ENCODE assay signal across 8 cellular contexts in the genomic region with DNA sequence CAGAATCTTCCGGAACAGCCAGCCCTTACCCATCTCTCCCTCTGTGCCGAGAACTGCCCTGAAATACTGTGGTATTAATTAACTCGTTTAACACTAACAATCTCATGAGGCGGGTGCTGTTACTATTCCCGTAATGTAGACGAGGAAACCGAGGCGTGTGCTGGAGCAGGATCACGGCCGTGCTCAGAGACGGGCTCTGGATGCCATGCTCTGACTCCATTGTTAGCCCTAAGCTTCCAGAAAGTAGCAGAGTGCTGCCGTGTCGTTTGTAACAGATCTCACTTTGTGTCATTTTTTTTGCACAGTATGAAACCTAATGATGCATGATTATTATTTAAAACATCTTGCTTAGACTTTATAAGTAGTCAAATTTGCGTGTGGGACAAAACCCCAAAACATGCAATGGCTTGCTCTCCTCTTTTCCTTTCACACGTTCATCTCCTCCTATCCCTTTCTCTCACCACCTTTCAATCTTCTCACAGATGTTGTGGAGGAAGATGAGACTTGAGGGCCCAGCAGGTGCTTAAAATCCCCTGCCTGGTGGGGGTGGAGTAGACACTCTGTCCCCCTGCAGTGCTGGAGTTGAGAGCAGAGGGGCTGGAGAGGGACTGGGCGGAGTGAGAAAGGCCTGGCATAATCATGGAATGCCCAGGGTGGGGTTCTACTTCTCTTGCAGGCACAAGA. TPM values are rescaled to one million over a fixed set of nuclear protein-coding genes. Genes with fewer than 3 reads are reported as not detected.
A peak's percentile ranks its signal among the peaks of the same experiment; 100 is the strongest.
DNase-seq lines count a peak whose midpoint lies in the region; ATAC-seq, FAIRE-seq and TF ChIP-seq lines count a peak whose summit lies in the region.

No MANE protein-coding gene starts in this region.

- peak overlapping the region; percentile 92 for H3K4me3 ChIP-seq in CD4-positive, CD25-positive, alpha-beta regulatory T cell (ENCODE audit: low read depth, low read length)
- H3K4me3 ChIP-seq in breast epithelium, result peak overlapping the region; percentile 47 to 92 (median 84)
- peak overlapping the region; percentile 56 for H3K4me3 ChIP-seq in lower leg skin (ENCODE audit: low read depth, poor library complexity, severe bottlenecking)
- peak overlapping the region; percentile 78 for H3K4me3 ChIP-seq in urinary bladder (ENCODE audit: low read depth, low read length)

- TF ChIP-seq POLR2A in breast epithelium (IDR thresholded peaks at IDR 0.05), result no peak
- no peak for TF ChIP-seq POLR2A in lower leg skin (IDR thresholded peaks at IDR 0.05)

- peaks cover 23% of the 10 kb centered on the region for H3K36me3 ChIP-seq in CD4-positive, CD25-positive, alpha-beta regulatory T cell (ENCODE audit: control insufficient read depth, insufficient read depth, low read length)
- H3K36me3 ChIP-seq in breast epithelium (no peaks in the 10 kb centered on the region), urinary bladder (ENCODE audit: insufficient read depth) (no peaks in the 10 kb centered on the region)

- H3K27ac Mint-ChIP-seq in CD4-positive, CD25-positive, alpha-beta regulatory T cell, result peak overlapping the region; percentile 96 to 99 (median 99)

- peak overlapping the region; percentile 80 for H3K27ac ChIP-seq in CD4-positive, CD25-positive, alpha-beta regulatory T cell (ENCODE audit: insufficient read depth, low read length, poor library complexity, severe bottlenecking)
- H3K27ac ChIP-seq in breast epithelium, result peak overlapping the region; percentile 91 to 92
- H3K27ac ChIP-seq in urinary bladder (ENCODE audit: low read depth), result peak overlapping the region; percentile 83

- no peak for FAIRE-seq in D721Med (lab: Jason Lieb, UNC)

- H3K4me1 Mint-ChIP-seq in CD4-positive, CD25-positive, alpha-beta regulatory T cell, result peaks cover 9 to 54% (median 38%) of the 10 kb centered on the region in 4 donors

- 11 to 19% methylated on average over 16 of the region's 16 CpGs for WGBS in lower leg skin, 2 donors
- WGBS in urinary bladder, result 21% methylated on average over 16 of the region's 16 CpGs

- peak in 1 of 2 donors; percentile 17 for ATAC-seq in CD4-positive, CD25-positive, alpha-beta regulatory T cell (ENCODE audit: low read depth in 2 of 2)
- peak; percentile 18 for ATAC-seq in GM19467 (IDR thresholded peaks at IDR 0.05; ENCODE audit: unreplicated experiment)

- peaks cover 40% of the 10 kb centered on the region for H3K36me3 Mint-ChIP-seq in CD4-positive, CD25-positive, alpha-beta regulatory T cell

- peak overlapping the region; percentile 96 to 99 (median 98) for H3K4me3 Mint-ChIP-seq in CD4-positive, CD25-positive, alpha-beta regulatory T cell

- DNase-seq in CD4-positive, CD25-positive, alpha-beta regulatory T cell, result peak in 1 of 3 donors; percentile 58
- DNase-seq in NCI-H2171 treated with DMSO at 0.1 percent for 48 hours (lab: John Stamatoyannopoulos, UW), result peak; percentile 62
- DNase-seq in breast epithelium (ENCODE audit: low spot score in 2 of 2), result no peak
- peak in 1 of 2 donors; percentile 79 for DNase-seq in lower leg skin (ENCODE audit: low spot score in 2 of 2)
- DNase-seq in effector CD4-positive, alpha-beta T cell, result no peak
- DNase-seq in D721Med (ENCODE audit: insufficient read length, low spot score), result no peak

- intact Hi-C loops in breast epithelium (cut with DNase I; ENCODE audit: low total_unique reads), result no loop called here
- intact Hi-C loops in lower leg skin (cut with DNase I; ENCODE audit: low total_unique reads), result no loop called here

- H3K4me1 ChIP-seq in CD4-positive, CD25-positive, alpha-beta regulatory T cell (ENCODE audit: control insufficient read depth, insufficient read depth, low read length, poor library complexity, severe bottlenecking), result peaks cover 29% of the 10 kb centered on the region
- H3K4me1 ChIP-seq in breast epithelium (peaks cover 0 to 8% of the 10 kb centered on the region in 2 donors), urinary bladder (ENCODE audit: insufficient read depth) (no peaks in the 10 kb centered on the region)

- peaks cover 0 to 2% (median 0%) of the 10 kb centered on the region in 7 donors for H3K9me3 Mint-ChIP-seq in CD4-positive, CD25-positive, alpha-beta regulatory T cell

- H3K27me3 Mint-ChIP-seq in CD4-positive, CD25-positive, alpha-beta regulatory T cell, result no peaks in the 10 kb centered on the region

- TF ChIP-seq CTCF in breast epithelium (IDR thresholded peaks at IDR 0.05), result no peak
- TF ChIP-seq CTCF in lower leg skin (IDR thresholded peaks at IDR 0.05), result no peak
- no peak for TF ChIP-seq CTCF in D721Med (IDR thresholded peaks at IDR 0.05; ENCODE audit: insufficient read depth, missing control alignments)

- H3K9me3 ChIP-seq in CD4-positive, CD25-positive, alpha-beta regulatory T cell (ENCODE audit: control insufficient read depth in 2 of 2, low read length in 2 of 2), result no peaks in the 10 kb centered on the region
- H3K9me3 ChIP-seq in breast epithelium, result no peaks in the 10 kb centered on the region

- no peaks in the 10 kb centered on the region for H3K27me3 ChIP-seq in CD4-positive, CD25-positive, alpha-beta regulatory T cell (ENCODE audit: control insufficient read depth, insufficient read depth, low read length)
- H3K27me3 ChIP-seq in breast epithelium, result no peaks in the 10 kb centered on the region

RNA-seq across cellular contexts. Expression of gene ACTR3C, which starts 0.5 kb away (rescaled TPM):
- total RNA-seq in CD4-positive, CD25-positive, alpha-beta regulatory T cell, result 17.2 TPM
- 1 to 10 TPM; 4.3 to 5.5 (median 4.8) TPM for polyA plus RNA-seq in CD4-positive, CD25-positive, alpha-beta regulatory T cell
- total RNA-seq in breast epithelium, result 10 to 100 TPM in 2 of 3 donors, 1 to 10 TPM in 1; 5.0 to 54.0 (median 30.2) TPM
- total RNA-seq in lower leg skin, result 10 to 100 TPM in 2 of 4 donors, 1 to 10 TPM in 2; 5.5 to 12.3 (median 9.4) TPM
- 6.5 TPM for total RNA-seq in urinary bladder
- polyA plus RNA-seq in urinary bladder, result 3.4 TPM

RNA-seq across cellular contexts. Expression of gene LRRC61, which starts 0.7 kb away (rescaled TPM):
- total RNA-seq in CD4-positive, CD25-positive, alpha-beta regulatory T cell, result 10.7 TPM
- polyA plus RNA-seq in CD4-positive, CD25-positive, alpha-beta regulatory T cell, result 10 to 100 TPM; 21.9 to 33.1 (median 25.6) TPM
- 10 to 100 TPM in 2 of 3 donors, 1 to 10 TPM in 1; 8.0 to 23.4 (median 15.4) TPM for total RNA-seq in breast epithelium
- 10 to 100 TPM; 16.6 to 26.0 (median 18.6) TPM for total RNA-seq in lower leg skin
- total RNA-seq in urinary bladder, result 3.7 TPM
- 11.8 TPM for polyA plus RNA-seq in urinary bladder

RNA-seq across cellular contexts. Expression of gene RARRES2, which starts 17.6 kb away (rescaled TPM):
- not detected for total RNA-seq in CD4-positive, CD25-positive, alpha-beta regulatory T cell
- polyA plus RNA-seq in CD4-positive, CD25-positive, alpha-beta regulatory T cell, result not detected
- total RNA-seq in breast epithelium (100 to 1,000 TPM; 156 to 297 (median 267) TPM), lower leg skin (10 to 100 TPM in 3 of 4 donors, 1 to 10 TPM in 1; 9.8 to 30.0 (median 16.8) TPM), urinary bladder (86.2 TPM)
- polyA plus RNA-seq in urinary bladder, result 400 TPM

RNA-seq across cellular contexts. Expression of gene REPIN1, which starts 44.8 kb away (rescaled TPM):
- 40.3 TPM for total RNA-seq in CD4-positive, CD25-positive, alpha-beta regulatory T cell
- polyA plus RNA-seq in CD4-positive, CD25-positive, alpha-beta regulatory T cell, result 10 to 100 TPM; 22.5 to 35.2 (median 26.5) TPM
- total RNA-seq in breast epithelium (10 to 100 TPM; 43.7 to 70.8 (median 68.2) TPM), lower leg skin (10 to 100 TPM; 47.8 to 71.4 (median 63.9) TPM), urinary bladder (25.2 TPM)
- polyA plus RNA-seq in urinary bladder, result 76.7 TPM

RNA-seq across cellular contexts. Expression of gene ZNF775, which starts 55.3 kb away (rescaled TPM):
- total RNA-seq in CD4-positive, CD25-positive, alpha-beta regulatory T cell, result 2.9 TPM
- 1 to 10 TPM; 2.2 to 7.6 (median 4.1) TPM for polyA plus RNA-seq in CD4-positive, CD25-positive, alpha-beta regulatory T cell
- 1 to 10 TPM; 1.9 to 5.7 (median 4.6) TPM for total RNA-seq in breast epithelium
- 1 to 10 TPM; 1.4 to 3.8 (median 2.4) TPM for total RNA-seq in lower leg skin
- total RNA-seq in urinary bladder, result 5.1 TPM
- polyA plus RNA-seq in urinary bladder, result 11.6 TPM

Comparison
In these comparisons a context has a peak if more than half of its experiments do, and no peak if none do; other contexts are left out.
1. RNA of gene RARRES2, which starts 17.6 kb away (total RNA-seq): 156 to 297 TPM in breast epithelium, 86.2 TPM in urinary bladder (single experiment) and 9.8 to 30.0 TPM in lower leg skin; not detected in CD4-positive, CD25-positive, alpha-beta regulatory T cell (single experiment); every median in the first group is over 10 times any median in the second.
2. Peak in every context shown above with its lines, with median percentiles within 50 percentile points of each other: H3K27ac ChIP-seq and H3K4me3 ChIP-seq.